ENCODE assay signal across 8 cellular contexts in the genomic region with DNA sequence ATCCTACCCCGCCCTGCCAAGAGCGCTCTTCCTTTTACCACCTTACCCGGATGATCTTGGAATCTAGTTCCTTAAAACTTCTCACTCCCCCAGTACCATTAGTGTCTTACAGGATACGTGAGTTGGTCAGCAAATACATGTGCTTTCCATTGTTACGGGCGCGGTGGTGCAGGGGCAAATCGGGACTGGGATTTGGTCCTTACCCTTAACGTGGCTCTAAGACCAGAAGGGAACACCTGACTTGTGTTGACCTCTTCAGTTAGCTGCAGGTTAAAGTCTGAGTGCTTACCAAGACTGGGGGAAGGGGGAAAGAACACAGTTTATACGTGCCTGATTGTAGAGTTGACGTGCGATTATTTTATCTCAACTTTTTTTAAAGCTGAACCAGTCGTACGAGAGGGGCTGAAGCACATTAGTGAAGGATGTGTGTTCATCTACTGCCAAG. TPM values are rescaled to one million over a fixed set of nuclear protein-coding genes. Genes with fewer than 3 reads are reported as not detected.
DNase-seq lines count a peak whose midpoint lies in the region; ATAC-seq, FAIRE-seq and TF ChIP-seq lines count a peak whose summit lies in the region.

No MANE protein-coding gene starts in this region.

- H3K36me3 ChIP-seq in OCI-LY3 (replicated peaks; ENCODE audit: low read depth, low read length) (peaks cover 23% of the 10 kb centered on the region), H1 (ENCODE audit: control insufficient read depth in 2 of 4, insufficient read depth in 4 of 4, low read length in 3 of 4) (peaks cover 0 to 31% (median 9%) of the 10 kb centered on the region in 4 experiments; a peak in 5 of 8 replicates), neuronal stem cell (replicated peaks in 1 of 2; ENCODE audit: control insufficient read depth in 2 of 2, insufficient read depth in 2 of 2, low read length in 2 of 2) (peaks cover 4 to 56% of the 10 kb centered on the region in 2 donors)

- TF ChIP-seq CTCF in OCI-LY3 (IDR thresholded peaks at IDR 0.05; ENCODE audit: low read depth, low read length) = no peak
- TF ChIP-seq CTCF in H1 (IDR thresholded peaks at IDR 0.05; ENCODE audit: control extremely low read depth in 1 of 3, insufficient read depth in 1 of 3, low read depth in 1 of 3, low read length in 3 of 3) = no peak

- TF ChIP-seq POLR2A in H1 (IDR thresholded peaks at IDR 0.05; ENCODE audit: control extremely low read depth in 1 of 2, low read depth in 2 of 2, low read length in 2 of 2) = no peak

- H4K5ac ChIP-seq in H1 (ENCODE audit: insufficient read length, low read depth, low read length) = peak overlapping the region; percentile 2

- no peak overlapping the region for H3K18ac ChIP-seq in H1 (ENCODE audit: extremely low read depth, low read length)
- no peak overlapping the region for H3K18ac ChIP-seq in neuronal stem cell (ENCODE audit: low read length)

- peaks cover 8% of the 10 kb centered on the region for H3K4me1 ChIP-seq in OCI-LY3 (ENCODE audit: low read length)
- peaks cover 0 to 10% (median 2%) of the 10 kb centered on the region in 4 experiments; a peak in 4 of 7 replicates for H3K4me1 ChIP-seq in H1 (replicated peaks in 1 of 4; ENCODE audit: control insufficient read depth in 3 of 4, insufficient read depth in 4 of 4, low read length in 3 of 4)
- H3K4me1 ChIP-seq in neuronal stem cell (ENCODE audit: control insufficient read depth in 2 of 2, insufficient read depth in 1 of 2, low read depth in 1 of 2, low read length in 2 of 2) = peaks cover 9 to 13% of the 10 kb centered on the region in 2 donors

- H2BK15ac ChIP-seq in H1 (ENCODE audit: low read length) (no peak overlapping the region), neuronal stem cell (ENCODE audit: low read length) (no peak overlapping the region)

- H2BK20ac ChIP-seq in H1 (ENCODE audit: low read length) = no peak overlapping the region

- H3K9me3 ChIP-seq in OCI-LY3 (ENCODE audit: insufficient read depth, low read length) = no peaks in the 10 kb centered on the region
- H3K9me3 ChIP-seq in H1 (ENCODE audit: insufficient read depth in 2 of 2, low read depth in 1 of 2, low read length in 1 of 2) = no peaks in the 10 kb centered on the region
- H3K9me3 ChIP-seq in neuronal stem cell (replicated peaks in 1 of 2; ENCODE audit: control insufficient read depth in 2 of 2, insufficient read depth in 1 of 2, low read depth in 1 of 2, low read length in 2 of 2) = no peaks in the 10 kb centered on the region

- H2AFZ ChIP-seq in OCI-LY3 (ENCODE audit: low read depth, low read length) (peak overlapping the region; percentile 9; the same call in 1 of the 2 replicates), H1 (ENCODE audit: low read length) (peak overlapping the region; percentile 55; the same call in 1 of the 2 replicates), neuronal stem cell (ENCODE audit: low read length) (peak overlapping the region; percentile 100)

- H3K79me2 ChIP-seq in OCI-LY3 (ENCODE audit: low read length) (peaks cover 43% of the 10 kb centered on the region), H1 (ENCODE audit: control insufficient read depth in 1 of 2, insufficient read depth in 2 of 2, low read length in 2 of 2) (peaks cover 0 to 37% of the 10 kb centered on the region in 2 experiments; a peak in 2 of 4 replicates)

- no peak for TF ChIP-seq RAD21 in H1 (IDR thresholded peaks at IDR 0.05 in 1 of 2, conservative IDR thresholded peaks at IDR 0.05 in 1 of 2; ENCODE audit: low read depth in 2 of 2, low read length in 2 of 2)

- H4K91ac ChIP-seq in H1 (replicated peaks; ENCODE audit: insufficient read length, low read length) (no peak overlapping the region), neuronal stem cell (ENCODE audit: low read depth, low read length, poor library complexity) (peak overlapping the region; percentile 22)

- H3K14ac ChIP-seq in H1 (ENCODE audit: insufficient read length) = no peak overlapping the region
- H3K14ac ChIP-seq in neuronal stem cell (ENCODE audit: low read length) = no peak overlapping the region

- peak overlapping the region; percentile 77 for H3K4me2 ChIP-seq in OCI-LY3 (ENCODE audit: low read length)
- peak overlapping the region; percentile 77 to 98 for H3K4me2 ChIP-seq in H1 (ENCODE audit: insufficient read depth in 1 of 2, low read depth in 2 of 2, low read length in 2 of 2)
- peak overlapping the region; percentile 90 for H3K4me2 ChIP-seq in neuronal stem cell (ENCODE audit: insufficient read depth, low read length, poor library complexity, severe bottlenecking)

- DNase-seq in SIG-M5 treated with dmso at 0.1 percent for 504 hours (lab: John Stamatoyannopoulos, UW; ENCODE audit: unreplicated experiment) (peak; percentile 23), SIG-M5 (lab: John Stamatoyannopoulos, UW) (no peak), H1 (ENCODE audit: low read depth in 1 of 2, low spot score in 2 of 2) (peak in 1 of 2 experiments; percentile 9), neuronal stem cell (ENCODE audit: low spot score) (no peak), foreskin melanocyte (no peak)

- no peak for ATAC-seq in GM19395 (IDR thresholded peaks at IDR 0.05; ENCODE audit: unreplicated experiment)
- ATAC-seq in GM19397 (IDR thresholded peaks at IDR 0.05; ENCODE audit: unreplicated experiment) = no peak

- H3K9ac ChIP-seq in OCI-LY3 (ENCODE audit: low read length) (peak overlapping the region; percentile 89), H1 (replicated peaks in 1 of 4; ENCODE audit: extremely low read depth in 1 of 4, low read depth in 3 of 4, low read length in 3 of 4) (peak overlapping the region; percentile 73 to 86 (median 86)), neuronal stem cell (ENCODE audit: low read depth, low read length, poor library complexity) (peak overlapping the region; percentile 86)

- POLR2A ChIA-PET in H1 (lab: Charles Lee; ENCODE audit: partially characterized antibody) = interaction anchor here (0.7 to 2.5 kb wide), 8 partner anchors 10 to 206 kb away, joined by 3 to 11 read pairs (median 3); a partner anchor contains a TSS

- H4K20me1 ChIP-seq in OCI-LY3 (ENCODE audit: insufficient read depth, low read length) = 0 out of 2 replicates have a peak, but pooled peaks cover 3% of the 10 kb centered on the region
- H4K20me1 ChIP-seq in H1 (replicated peaks in 1 of 2; ENCODE audit: control insufficient read depth in 1 of 2, insufficient read depth in 2 of 2, low read length in 2 of 2) = peaks cover 0 to 12% of the 10 kb centered on the region in 2 experiments

- no peak overlapping the region for H2BK120ac ChIP-seq in H1 (replicated peaks; ENCODE audit: low read depth, low read length)
- no peak overlapping the region for H2BK120ac ChIP-seq in neuronal stem cell (ENCODE audit: low read depth, low read length)

- H2BK12ac ChIP-seq in H1 (ENCODE audit: low read depth, low read length) (no peak overlapping the region), neuronal stem cell (ENCODE audit: low read length) (no peak overlapping the region)

- FAIRE-seq in H1 (lab: Jason Lieb, UNC) = no peak

- CTCF ChIA-PET in H1 (lab: Charles Lee; ENCODE audit: partially characterized antibody) = interaction anchor here (0.7 to 1.3 kb wide), 4 partner anchors 9 to 202 kb away, joined by 3 read pairs; a partner anchor contains a TSS

- H3K27me3 ChIP-seq in OCI-LY3 (ENCODE audit: low read depth, low read length) (no peaks in the 10 kb centered on the region), H1 (replicated peaks in 1 of 4; ENCODE audit: control insufficient read depth in 3 of 4, extremely low read depth in 1 of 4, insufficient read depth in 3 of 4, low read length in 3 of 4) (no peaks in the 10 kb centered on the region), neuronal stem cell (ENCODE audit: control insufficient read depth in 3 of 3, insufficient read depth in 3 of 3, low read depth in 1 of 3, low read length in 3 of 3) (no peaks in the 10 kb centered on the region)

- H4K8ac ChIP-seq in H1 (ENCODE audit: extremely low read depth, insufficient read depth, low read length) = peak overlapping the region; percentile 84; the same call in 1 of the 2 replicates
- no peak overlapping the region for H4K8ac ChIP-seq in neuronal stem cell (ENCODE audit: low read depth, low read length)

- H2BK5ac ChIP-seq in H1 (ENCODE audit: low read depth, low read length) (0 out of 2 replicates have a peak overlapping the region, but pooled peaks have one; percentile 12), neuronal stem cell (ENCODE audit: low read length) (peak overlapping the region; percentile 69)

- H3K4ac ChIP-seq in H1 (replicated peaks; ENCODE audit: insufficient read length, low read depth, low read length) (no peak overlapping the region), neuronal stem cell (ENCODE audit: low read length) (no peak overlapping the region)

- no peak overlapping the region for H3K23ac ChIP-seq in H1 (ENCODE audit: insufficient read length)
- no peak overlapping the region for H3K23ac ChIP-seq in neuronal stem cell (ENCODE audit: low read depth, low read length, poor library complexity)

- peaks cover 10% of the 10 kb centered on the region for H3K23me2 ChIP-seq in H1 (ENCODE audit: low read depth, low read length)

- H3K27ac ChIP-seq in OCI-LY3 (ENCODE audit: low read length) (peak overlapping the region; percentile 84), H1 (ENCODE audit: low read depth, low read length) (peak overlapping the region; percentile 95), neuronal stem cell (replicated peaks; ENCODE audit: low read length) (peak overlapping the region; percentile 94)

- H3K56ac ChIP-seq in H1 (replicated peaks; ENCODE audit: insufficient read length, low read depth, low read length) = no peak overlapping the region

- peak overlapping the region; percentile 95 for H3K4me3 ChIP-seq in OCI-LY3 (ENCODE audit: low read length)
- H3K4me3 ChIP-seq in H1 (ENCODE audit: extremely low read depth in 1 of 4, insufficient read depth in 2 of 4, low read depth in 3 of 4, low read length in 4 of 4) = peak overlapping the region; percentile 87 to 98 (median 92)
- H3K4me3 ChIP-seq in neuronal stem cell (ENCODE audit: low read length in 2 of 2) = peak overlapping the region; percentile 76 to 97

- no peak overlapping the region for H2AK5ac ChIP-seq in H1 (ENCODE audit: low read depth, low read length)
- no peak overlapping the region for H2AK5ac ChIP-seq in neuronal stem cell (ENCODE audit: low read depth, low read length)

- H3K79me1 ChIP-seq in H1 (ENCODE audit: low read depth, low read length) (0 out of 2 replicates have a peak, but pooled peaks cover 4% of the 10 kb centered on the region), neuronal stem cell (ENCODE audit: low read depth, low read length) (peaks cover 31% of the 10 kb centered on the region)

- no peak for TF ChIP-seq EP300 in H1 (IDR thresholded peaks at IDR 0.05; ENCODE audit: borderline replicate concordance in 1 of 2, low read depth in 2 of 2, low read length in 2 of 2)

- 4% methylated on average over 14 of the region's 14 CpGs; no CpG with 5 or more reads in 1 of the 2 experiments for WGBS in H1 (ENCODE audit: extremely low coverage in 1 of 2, insufficient coverage in 1 of 2, insufficient read length in 1 of 2, insufficient replicate concordance in 2 of 2, low coverage in 1 of 2, low lambda C conversion rate in 2 of 2, missing lambda C conversion rate in 1 of 2), 2 experiments
- WGBS in neuronal stem cell (ENCODE audit: extremely low coverage in 2 of 2, insufficient read length in 2 of 2, insufficient replicate concordance in 1 of 2), 2 donors = no CpG with 5 or more reads among the region's 14 CpGs

RNA-seq across cellular contexts. Expression of a gene that starts 0.5 kb away (rescaled TPM):
- 182 and 192 TPM in 2 replicates for total RNA-seq in H1 (2021; fragmentation: NEBNext Ultra II Directional; extraction: Animal tissue kit (Norgen Biotek cat#: 25700))
- 410 TPM in 2 replicates for polyA plus RNA-seq in H1 (2011; rRNA removed)
- polyA plus RNA-seq in H1 (2011; cell fraction: cytosol; rRNA removed) = 569 TPM
- 184 TPM for polyA plus RNA-seq in H1 (2011; cell fraction: nucleus; rRNA removed)
- polyA plus RNA-seq in H1 (2012, experiment 1 of 2) = 331 to 495 TPM (median 353 TPM) in 4 replicates
- polyA plus RNA-seq in H1 (2012, experiment 2 of 2) = 139 TPM
- polyA plus RNA-seq in H1 (2013, experiment 1 of 2) = 260 TPM
- polyA plus RNA-seq in H1 (2013, experiment 2 of 2) = 290 TPM
- 44.9 and 53.2 TPM in 2 replicates for polyA minus RNA-seq in H1 (2011; rRNA and poly(A)+ RNA removed)
- 87.0 TPM for polyA minus RNA-seq in H1 (2011; cell fraction: cytosol; rRNA and poly(A)+ RNA removed)
- 34.3 TPM for polyA minus RNA-seq in H1 (2011; cell fraction: nucleus; rRNA and poly(A)+ RNA removed)
- 130 TPM for polyA plus RNA-seq in neuronal stem cell (2013, experiment 1 of 2)
- polyA plus RNA-seq in neuronal stem cell (2013, experiment 2 of 2) = 139 TPM

RNA-seq across cellular contexts. Expression of a gene that starts 0.9 kb away (rescaled TPM):
- 27.1 and 29.2 TPM in 2 replicates for total RNA-seq in H1 (2021; fragmentation: NEBNext Ultra II Directional; extraction: Animal tissue kit (Norgen Biotek cat#: 25700))
- polyA plus RNA-seq in H1 (2011; rRNA removed) = 4.2 and 5.0 TPM in 2 replicates
- polyA plus RNA-seq in H1 (2011; cell fraction: cytosol; rRNA removed) = 5.2 TPM
- polyA plus RNA-seq in H1 (2011; cell fraction: nucleus; rRNA removed) = 9.0 TPM
- polyA plus RNA-seq in H1 (2012, experiment 1 of 2) = 13.1 to 22.2 TPM (median 14.8 TPM) in 4 replicates
- 1.4 TPM for polyA plus RNA-seq in H1 (2012, experiment 2 of 2)
- polyA plus RNA-seq in H1 (2013, experiment 1 of 2) = 11.6 TPM
- 14.2 TPM for polyA plus RNA-seq in H1 (2013, experiment 2 of 2)
- 7.3 and 12.7 TPM in 2 replicates for polyA minus RNA-seq in H1 (2011; rRNA and poly(A)+ RNA removed)
- 10.1 TPM for polyA minus RNA-seq in H1 (2011; cell fraction: cytosol; rRNA and poly(A)+ RNA removed)
- polyA minus RNA-seq in H1 (2011; cell fraction: nucleus; rRNA and poly(A)+ RNA removed) = 27.5 TPM
- polyA plus RNA-seq in neuronal stem cell (2013, experiment 1 of 2) = 14.1 TPM
- polyA plus RNA-seq in neuronal stem cell (2013, experiment 2 of 2) = 14.9 TPM

RNA-seq across cellular contexts. Expression of a gene that starts 10.0 kb away (rescaled TPM):
- total RNA-seq in H1 (2021; fragmentation: NEBNext Ultra II Directional; extraction: Animal tissue kit (Norgen Biotek cat#: 25700)) = 11.0 and 12.3 TPM in 2 replicates
- polyA plus RNA-seq in H1 (2011; rRNA removed) = 2.4 and 4.6 TPM in 2 replicates
- 5.0 TPM for polyA plus RNA-seq in H1 (2011; cell fraction: cytosol; rRNA removed)
- 2.1 TPM for polyA plus RNA-seq in H1 (2011; cell fraction: nucleus; rRNA removed)
- 5.1 to 7.2 TPM (median 6.7 TPM) in 4 replicates for polyA plus RNA-seq in H1 (2012, experiment 1 of 2)
- 11.5 TPM for polyA plus RNA-seq in H1 (2012, experiment 2 of 2)
- polyA plus RNA-seq in H1 (2013, experiment 1 of 2) = 24.1 TPM
- polyA plus RNA-seq in H1 (2013, experiment 2 of 2) = 23.7 TPM
- polyA minus RNA-seq in H1 (2011; rRNA and poly(A)+ RNA removed) = 2.8 and 3.9 TPM in 2 replicates
- polyA minus RNA-seq in H1 (2011; cell fraction: cytosol; rRNA and poly(A)+ RNA removed) = 1.8 TPM
- 9.7 TPM for polyA minus RNA-seq in H1 (2011; cell fraction: nucleus; rRNA and poly(A)+ RNA removed)
- 39.1 TPM for polyA plus RNA-seq in neuronal stem cell (2013, experiment 1 of 2)
- polyA plus RNA-seq in neuronal stem cell (2013, experiment 2 of 2) = 41.1 TPM

RNA-seq across cellular contexts. Expression of a gene that starts 10.2 kb away (rescaled TPM):
- total RNA-seq in H1 (2021; fragmentation: NEBNext Ultra II Directional; extraction: Animal tissue kit (Norgen Biotek cat#: 25700)) = 1.6 and 2.8 TPM in 2 replicates
- polyA plus RNA-seq in H1 (2011; rRNA removed) = 2.1 and 2.6 TPM in 2 replicates
- polyA plus RNA-seq in H1 (2011; cell fraction: cytosol; rRNA removed) = 2.2 TPM
- polyA plus RNA-seq in H1 (2011; cell fraction: nucleus; rRNA removed) = 3.1 TPM
- 1.9 to 2.9 TPM (median 2.7 TPM) in 4 replicates for polyA plus RNA-seq in H1 (2012, experiment 1 of 2)
- polyA plus RNA-seq in H1 (2012, experiment 2 of 2) = 1.5 TPM
- 2.5 TPM for polyA plus RNA-seq in H1 (2013, experiment 1 of 2)
- polyA plus RNA-seq in H1 (2013, experiment 2 of 2) = 2.7 TPM
- 0.57 and 0.71 TPM in 2 replicates for polyA minus RNA-seq in H1 (2011; rRNA and poly(A)+ RNA removed)
- 3.0 TPM for polyA minus RNA-seq in H1 (2011; cell fraction: cytosol; rRNA and poly(A)+ RNA removed)
- polyA minus RNA-seq in H1 (2011; cell fraction: nucleus; rRNA and poly(A)+ RNA removed) = 4.0 TPM
- 7.5 TPM for polyA plus RNA-seq in neuronal stem cell (2013, experiment 1 of 2)
- 7.7 TPM for polyA plus RNA-seq in neuronal stem cell (2013, experiment 2 of 2)

Comparison
In these comparisons a context has a peak if more than half of its experiments do, and no peak if none do; other contexts are left out.
1. H2AFZ ChIP-seq: peak in every context shown above with its lines; median percentile 100 in neuronal stem cell; 55 in H1; 9 in OCI-LY3.